1 cellular context compared by ENCODE assay signal in the genomic region with DNA sequence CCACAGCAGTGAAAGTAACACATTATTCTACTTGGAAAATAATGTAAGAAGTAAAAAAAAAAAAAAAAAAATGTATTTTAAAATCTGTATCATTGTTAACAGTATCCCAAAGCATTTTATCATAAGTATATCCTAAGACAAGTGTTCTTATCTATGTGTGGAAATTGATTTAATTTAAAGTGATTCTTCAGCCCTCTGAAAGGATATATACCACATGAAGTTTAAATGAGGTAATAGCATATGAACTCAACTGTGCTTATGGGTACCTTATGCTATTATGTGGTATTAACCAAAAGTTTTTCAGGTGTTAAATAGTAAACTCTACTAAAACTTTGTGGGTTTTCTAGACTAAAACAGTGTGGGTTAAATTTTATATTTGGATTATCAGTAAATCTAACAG.
TF ChIP-seq lines count a peak whose summit lies in the region.

No MANE protein-coding gene starts in this region.

TF ChIP-seq in HCT116, 20 proteins besides CTCF, POLR2A, EP300 and RAD21:
- TF ChIP-seq SIN3A (IDR thresholded peaks at IDR 0.05; ENCODE audit: low read depth) (no peak), SP1 (IDR thresholded peaks at IDR 0.05; ENCODE audit: low read depth) (no peak), ZFX (IDR thresholded peaks at IDR 0.05) (no peak), SRF (IDR thresholded peaks at IDR 0.05; ENCODE audit: low read depth) (no peak), TCF7L2 (IDR thresholded peaks at IDR 0.05; ENCODE audit: borderline replicate concordance, extremely low read depth, insufficient read depth, insufficient read length) (no peak), EZH2 (IDR thresholded peaks at IDR 0.05) (no peak), ZNF274 (IDR thresholded peaks at IDR 0.05; ENCODE audit: low read depth, low read length) (no peak), FOSL1 (IDR thresholded peaks at IDR 0.05; ENCODE audit: low read depth) (no peak), EGR1 (IDR thresholded peaks at IDR 0.05; ENCODE audit: low read depth) (no peak), YY1 (IDR thresholded peaks at IDR 0.05; ENCODE audit: extremely low read depth, insufficient replicate concordance, low read depth, low read length) (no peak), EZH2phosphoT487 (IDR thresholded peaks at IDR 0.05; ENCODE audit: borderline replicate concordance) (no peak), CBX3 (IDR thresholded peaks at IDR 0.05; ENCODE audit: low read depth) (no peak), ELF1 (IDR thresholded peaks at IDR 0.05; ENCODE audit: borderline replicate concordance, low read depth) (no peak), CEBPB (IDR thresholded peaks at IDR 0.05; ENCODE audit: low read depth) (no peak)
- TF ChIP-seq, protein P1, sequence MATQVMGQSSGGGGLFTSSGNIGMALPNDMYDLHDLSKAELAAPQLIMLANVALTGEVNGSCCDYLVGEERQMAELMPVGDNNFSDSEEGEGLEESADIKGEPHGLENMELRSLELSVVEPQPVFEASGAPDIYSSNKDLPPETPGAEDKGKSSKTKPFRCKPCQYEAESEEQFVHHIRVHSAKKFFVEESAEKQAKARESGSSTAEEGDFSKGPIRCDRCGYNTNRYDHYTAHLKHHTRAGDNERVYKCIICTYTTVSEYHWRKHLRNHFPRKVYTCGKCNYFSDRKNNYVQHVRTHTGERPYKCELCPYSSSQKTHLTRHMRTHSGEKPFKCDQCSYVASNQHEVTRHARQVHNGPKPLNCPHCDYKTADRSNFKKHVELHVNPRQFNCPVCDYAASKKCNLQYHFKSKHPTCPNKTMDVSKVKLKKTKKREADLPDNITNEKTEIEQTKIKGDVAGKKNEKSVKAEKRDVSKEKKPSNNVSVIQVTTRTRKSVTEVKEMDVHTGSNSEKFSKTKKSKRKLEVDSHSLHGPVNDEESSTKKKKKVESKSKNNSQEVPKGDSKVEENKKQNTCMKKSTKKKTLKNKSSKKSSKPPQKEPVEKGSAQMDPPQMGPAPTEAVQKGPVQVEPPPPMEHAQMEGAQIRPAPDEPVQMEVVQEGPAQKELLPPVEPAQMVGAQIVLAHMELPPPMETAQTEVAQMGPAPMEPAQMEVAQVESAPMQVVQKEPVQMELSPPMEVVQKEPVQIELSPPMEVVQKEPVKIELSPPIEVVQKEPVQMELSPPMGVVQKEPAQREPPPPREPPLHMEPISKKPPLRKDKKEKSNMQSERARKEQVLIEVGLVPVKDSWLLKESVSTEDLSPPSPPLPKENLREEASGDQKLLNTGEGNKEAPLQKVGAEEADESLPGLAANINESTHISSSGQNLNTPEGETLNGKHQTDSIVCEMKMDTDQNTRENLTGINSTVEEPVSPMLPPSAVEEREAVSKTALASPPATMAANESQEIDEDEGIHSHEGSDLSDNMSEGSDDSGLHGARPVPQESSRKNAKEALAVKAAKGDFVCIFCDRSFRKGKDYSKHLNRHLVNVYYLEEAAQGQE (IDR thresholded peaks at IDR 0.05; ENCODE audit: low read depth) = no peak
- TF ChIP-seq, protein P2, sequence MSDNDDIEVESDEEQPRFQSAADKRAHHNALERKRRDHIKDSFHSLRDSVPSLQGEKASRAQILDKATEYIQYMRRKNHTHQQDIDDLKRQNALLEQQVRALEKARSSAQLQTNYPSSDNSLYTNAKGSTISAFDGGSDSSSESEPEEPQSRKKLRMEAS (IDR thresholded peaks at IDR 0.05) = no peak
- TF ChIP-seq, protein P3, sequence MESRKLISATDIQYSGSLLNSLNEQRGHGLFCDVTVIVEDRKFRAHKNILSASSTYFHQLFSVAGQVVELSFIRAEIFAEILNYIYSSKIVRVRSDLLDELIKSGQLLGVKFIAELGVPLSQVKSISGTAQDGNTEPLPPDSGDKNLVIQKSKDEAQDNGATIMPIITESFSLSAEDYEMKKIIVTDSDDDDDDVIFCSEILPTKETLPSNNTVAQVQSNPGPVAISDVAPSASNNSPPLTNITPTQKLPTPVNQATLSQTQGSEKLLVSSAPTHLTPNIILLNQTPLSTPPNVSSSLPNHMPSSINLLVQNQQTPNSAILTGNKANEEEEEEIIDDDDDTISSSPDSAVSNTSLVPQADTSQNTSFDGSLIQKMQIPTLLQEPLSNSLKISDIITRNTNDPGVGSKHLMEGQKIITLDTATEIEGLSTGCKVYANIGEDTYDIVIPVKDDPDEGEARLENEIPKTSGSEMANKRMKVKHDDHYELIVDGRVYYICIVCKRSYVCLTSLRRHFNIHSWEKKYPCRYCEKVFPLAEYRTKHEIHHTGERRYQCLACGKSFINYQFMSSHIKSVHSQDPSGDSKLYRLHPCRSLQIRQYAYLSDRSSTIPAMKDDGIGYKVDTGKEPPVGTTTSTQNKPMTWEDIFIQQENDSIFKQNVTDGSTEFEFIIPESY (IDR thresholded peaks at IDR 0.05; ENCODE audit: extremely low read depth, insufficient replicate concordance, low read length) = no peak
- TF ChIP-seq, protein P4, sequence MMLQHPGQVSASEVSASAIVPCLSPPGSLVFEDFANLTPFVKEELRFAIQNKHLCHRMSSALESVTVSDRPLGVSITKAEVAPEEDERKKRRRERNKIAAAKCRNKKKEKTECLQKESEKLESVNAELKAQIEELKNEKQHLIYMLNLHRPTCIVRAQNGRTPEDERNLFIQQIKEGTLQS (IDR thresholded peaks at IDR 0.05) = no peak
